1 cellular context compared by ENCODE assay signal in genomic region chr16:71526111-71526998, GRCh38.
A peak's percentile ranks its signal among the peaks of the same experiment; 100 is the strongest.
TF ChIP-seq lines count a peak whose summit lies in the region.

Gene CHST4, plus strand, starts transcription at chr16:71526426. Its CDS starts 10,252 bp downstream, at chr16:71536678.

TF ChIP-seq in HEK293, 187 proteins besides CTCF, POLR2A, EP300 and RAD21 (continued from another document and continues in another):
- no peak for TF ChIP-seq ZNF114 (tag by site-specific recombination; IDR thresholded peaks at IDR 0.05)
- no peak for TF ChIP-seq ZNF544 (tag by site-specific recombination; IDR thresholded peaks at IDR 0.05)
- TF ChIP-seq ZNF280D (tag by site-specific recombination; IDR thresholded peaks at IDR 0.05), result no peak
- TF ChIP-seq ZSCAN18 (tag by site-specific recombination; IDR thresholded peaks at IDR 0.05), result no peak
- no peak for TF ChIP-seq ZBTB7A (tag by site-specific recombination; IDR thresholded peaks at IDR 0.05; ENCODE audit: low read depth)
- TF ChIP-seq ZNF621 (tag by site-specific recombination; IDR thresholded peaks at IDR 0.05), result no peak
- no peak for TF ChIP-seq ZNF433 (tag by site-specific recombination; IDR thresholded peaks at IDR 0.05; ENCODE audit: low read depth)
- TF ChIP-seq ZNF777 (tag by site-specific recombination; IDR thresholded peaks at IDR 0.05; ENCODE audit: borderline replicate concordance), result no peak
- TF ChIP-seq PATZ1 (tag by site-specific recombination; IDR thresholded peaks at IDR 0.05), result 0 out of 2 replicates have a peak, but pooled peaks have one; percentile 13
- no peak for TF ChIP-seq PRDM4 (tag by site-specific recombination; IDR thresholded peaks at IDR 0.05)
- peak; percentile 88 for TF ChIP-seq ZNF660 (tag by site-specific recombination; IDR thresholded peaks at IDR 0.05)
- TF ChIP-seq ZNF449 (tag by site-specific recombination; IDR thresholded peaks at IDR 0.05), result peak; percentile 44; the same call in 1 of the 2 replicates
- TF ChIP-seq ZNF423 (tag by site-specific recombination; IDR thresholded peaks at IDR 0.05), result no peak
- TF ChIP-seq HIC1 (tag by site-specific recombination; IDR thresholded peaks at IDR 0.05), result no peak
- no peak for TF ChIP-seq ZBTB48 (tag by site-specific recombination; IDR thresholded peaks at IDR 0.05)
- TF ChIP-seq ZNF488 (tag by site-specific recombination; IDR thresholded peaks at IDR 0.05), result no peak
- TF ChIP-seq ZNF274 (IDR thresholded peaks at IDR 0.05; ENCODE audit: low read length), result no peak
- no peak for TF ChIP-seq ZNF274 (tag by site-specific recombination; IDR thresholded peaks at IDR 0.05; ENCODE audit: borderline replicate concordance)
- TF ChIP-seq ZNF335 (tag by site-specific recombination; conservative IDR thresholded peaks at IDR 0.05), result peak; percentile 92
- no peak for TF ChIP-seq ZNF223 (tag by site-specific recombination; IDR thresholded peaks at IDR 0.05)
- no peak for TF ChIP-seq ZNF555 (tag by site-specific recombination; conservative IDR thresholded peaks at IDR 0.05)
- no peak for TF ChIP-seq ZNF341 (tag by site-specific recombination; IDR thresholded peaks at IDR 0.05; ENCODE audit: low read depth)
- TF ChIP-seq ZFP41 (tag by site-specific recombination; IDR thresholded peaks at IDR 0.05; ENCODE audit: borderline replicate concordance), result no peak
- no peak for TF ChIP-seq SETDB1 (IDR thresholded peaks at IDR 0.05; ENCODE audit: insufficient read length, low read length)
- no peak for TF ChIP-seq AEBP2 (tag by site-specific recombination; IDR thresholded peaks at IDR 0.05; ENCODE audit: borderline replicate concordance)
- TF ChIP-seq ZNF596 (tag by site-specific recombination; IDR thresholded peaks at IDR 0.05), result no peak
- TF ChIP-seq ZNF132 (tag by site-specific recombination; IDR thresholded peaks at IDR 0.05; ENCODE audit: borderline replicate concordance), result no peak
- no peak for TF ChIP-seq ZNF624 (tag by site-specific recombination; IDR thresholded peaks at IDR 0.05)
- TF ChIP-seq TRIM28 (IDR thresholded peaks at IDR 0.05; ENCODE audit: borderline replicate concordance, low read length), result peak; percentile 82
- TF ChIP-seq ZNF843 (tag by site-specific recombination; IDR thresholded peaks at IDR 0.05), result no peak
- TF ChIP-seq ZFP37 (tag by site-specific recombination; IDR thresholded peaks at IDR 0.05), result no peak
- TF ChIP-seq ZNF426 (tag by site-specific recombination; IDR thresholded peaks at IDR 0.05), result no peak
- peak; percentile 23 for TF ChIP-seq ZBTB20 (tag by site-specific recombination; IDR thresholded peaks at IDR 0.05)
- no peak for TF ChIP-seq ZNF362 (tag by site-specific recombination; IDR thresholded peaks at IDR 0.05)
- TF ChIP-seq ZNF521 (tag by site-specific recombination; IDR thresholded peaks at IDR 0.05), result no peak
- no peak for TF ChIP-seq GLI4 (tag by site-specific recombination; IDR thresholded peaks at IDR 0.05)
- no peak for TF ChIP-seq ZNF157 (tag by site-specific recombination; IDR thresholded peaks at IDR 0.05)
- TF ChIP-seq ZNF292 (tag by site-specific recombination; IDR thresholded peaks at IDR 0.05; ENCODE audit: borderline replicate concordance, low read depth), result no peak
- no peak for TF ChIP-seq ZNF670 (tag by site-specific recombination; IDR thresholded peaks at IDR 0.05; ENCODE audit: low read depth)
- TF ChIP-seq OSR2 (tag by site-specific recombination; IDR thresholded peaks at IDR 0.05), result no peak
- no peak for TF ChIP-seq ZNF747 (tag by site-specific recombination; IDR thresholded peaks at IDR 0.05)
- no peak for TF ChIP-seq ZNF707 (tag by site-specific recombination; IDR thresholded peaks at IDR 0.05)
